ENCODE assay signal across 13 cellular contexts in the genomic region with DNA sequence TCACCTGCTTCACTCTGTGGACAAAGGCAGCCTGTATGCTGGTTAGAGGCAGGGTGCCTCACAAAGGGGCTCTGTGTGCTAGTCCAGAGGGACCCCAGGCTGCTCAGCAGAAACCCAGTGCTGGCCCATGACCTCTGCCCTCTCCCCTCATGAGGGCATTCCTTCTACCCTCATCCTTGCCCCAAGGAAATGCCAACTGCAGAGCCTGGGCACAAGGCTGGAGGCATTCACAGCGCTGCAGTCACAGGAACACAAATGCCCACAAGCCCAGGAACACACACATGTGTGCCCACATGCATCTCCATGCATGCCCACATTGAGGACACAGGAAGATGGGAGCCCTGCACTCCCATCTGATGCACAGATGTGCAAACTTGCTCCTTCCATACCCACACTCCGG. TPM values are rescaled to one million over a fixed set of nuclear protein-coding genes. Genes with fewer than 3 reads are reported as not detected.
DNase-seq lines count a peak whose midpoint lies in the region; ATAC-seq and TF ChIP-seq lines count a peak whose summit lies in the region.
"Had no signal": no experiment of that assay in that cellular context is flagged by ENCODE, and none has a peak within 500 bp of the region (broad histone marks: within the 10 kb centered on the region; RNA-seq: fewer than 3 reads in every experiment).

No MANE protein-coding gene starts in this region.

- H3K36me3 ChIP-seq in ectodermal cell (ENCODE audit: control insufficient read depth, insufficient read depth, low read length), result no peaks in the 10 kb centered on the region
- peaks cover 0 to 9% of the 10 kb centered on the region in 2 donors for H3K36me3 ChIP-seq in prostate gland

- no peak for TF ChIP-seq CTCF in CD4-positive, alpha-beta T cell (IDR thresholded peaks at IDR 0.05)
- TF ChIP-seq CTCF in prostate gland (IDR thresholded peaks at IDR 0.05), result no peak

- POLR2A ChIA-PET in CD4-positive, alpha-beta T cell (lab: Charles Lee), result interaction anchor here (1.5 kb wide), 1 partner anchor 10 kb away, joined by 5 read pairs; no protein-coding TSS in a partner anchor

- peak overlapping the region; percentile 77 for H3K27ac Mint-ChIP-seq in CD4-positive, alpha-beta T cell
- H3K27ac Mint-ChIP-seq: dendritic cell treated with granulocyte-macrophage colony-stimulating factor and Interleukin-4, amounts not matched to agents 40 ng/mL and 50 ng/mL, for 4 days had no signal

- peaks cover 44% of the 10 kb centered on the region for H3K36me3 Mint-ChIP-seq in CD4-positive, alpha-beta T cell (ENCODE audit: low read depth)

- TF ChIP-seq POLR2A in prostate gland (IDR thresholded peaks at IDR 0.05), result no peak

- intact Hi-C loops in CD4-positive, alpha-beta T cell (cut with DNase I, micrococcal nuclease), result loop anchor here in 1 of 2 experiments (10.0 kb wide), 1 partner anchor 278 kb away; a partner anchor contains a TSS
- intact Hi-C loops in prostate gland (cut with DNase I), result no loop called here

- H3K27ac ChIP-seq in CD4-positive, alpha-beta T cell (ENCODE audit: low read depth, low read length), result peak overlapping the region; percentile 69
- H3K27ac ChIP-seq in ectodermal cell (ENCODE audit: insufficient read depth, low read depth, low read length, poor library complexity, severe bottlenecking) (peak overlapping the region; percentile 3), prostate gland (peak overlapping the region; percentile 85 to 89)

- peaks cover 63% of the 10 kb centered on the region for H3K4me1 Mint-ChIP-seq in CD4-positive, alpha-beta T cell (ENCODE audit: low read depth)

- no peaks in the 10 kb centered on the region for H3K27me3 ChIP-seq in CD4-positive, alpha-beta T cell (ENCODE audit: control insufficient read depth, insufficient read depth, low read length)
- H3K27me3 ChIP-seq in ectodermal cell (ENCODE audit: control insufficient read depth, insufficient read depth, low read length, poor library complexity, severe bottlenecking) (peaks cover 33% of the 10 kb centered on the region), prostate gland (replicated peaks; ENCODE audit: insufficient read depth) (no peaks in the 10 kb centered on the region)

- H3K27me3 Mint-ChIP-seq in CD4-positive, alpha-beta T cell, result peaks cover 4% of the 10 kb centered on the region
- H3K27me3 Mint-ChIP-seq: activated T-helper 17 cell treated with anti-CD3 and anti-CD28 coated beads, Interleukin-2, amount 50 U/mL, for 72 hours had no signal

- no peaks in the 10 kb centered on the region for H3K9me3 Mint-ChIP-seq in CD4-positive, alpha-beta T cell
- H3K9me3 Mint-ChIP-seq: activated T-helper 17 cell treated with anti-CD3 and anti-CD28 coated beads, Interleukin-2, amount 50 U/mL, for 72 hours; dendritic cell treated with granulocyte-macrophage colony-stimulating factor and Interleukin-4, amounts not matched to agents 40 ng/mL and 50 ng/mL, for 4 days had no signal

- peaks cover 16% of the 10 kb centered on the region for H3K4me1 ChIP-seq in ectodermal cell (ENCODE audit: control insufficient read depth, insufficient read depth, low read length)
- H3K4me1 ChIP-seq in prostate gland (replicated peaks), result peaks cover 21% of the 10 kb centered on the region

- ATAC-seq in CD4-positive, alpha-beta T cell (ENCODE audit: poor library complexity), result no peak
- ATAC-seq in HG03045 (IDR thresholded peaks at IDR 0.05; ENCODE audit: unreplicated experiment) (no peak), GM18873 (IDR thresholded peaks at IDR 0.05; ENCODE audit: low FRiP score, unreplicated experiment) (no peak)
- ATAC-seq: activated T-helper 17 cell treated with anti-CD3 and anti-CD28 coated beads, Interleukin-2, amount 50 U/mL, for 72 hours; PC-3 had no signal

- H3K4me3 ChIP-seq in Jurkat, Clone E6-1 (ENCODE audit: low read length), result peak overlapping the region; percentile 17
- no peak overlapping the region for H3K4me3 ChIP-seq in ectodermal cell (ENCODE audit: insufficient read depth, low read depth, low read length)
- no peak overlapping the region for H3K4me3 ChIP-seq in prostate gland

- H3K4me3 Mint-ChIP-seq in CD4-positive, alpha-beta T cell, result peak overlapping the region; percentile 58
- H3K4me3 Mint-ChIP-seq: activated T-helper 17 cell treated with anti-CD3 and anti-CD28 coated beads, Interleukin-2, amount 50 U/mL, for 72 hours; dendritic cell treated with granulocyte-macrophage colony-stimulating factor and Interleukin-4, amounts not matched to agents 40 ng/mL and 50 ng/mL, for 4 days had no signal

- no peak for DNase-seq in CD4-positive, alpha-beta T cell
- no peak for DNase-seq in Jurkat, Clone E6-1 (ENCODE audit: low read depth, low spot score)
- no peak for DNase-seq in prostate gland (ENCODE audit: low spot score)
- no peak for DNase-seq in activated CD4-positive, alpha-beta T cell treated with anti-CD3 and anti-CD28 coated beads for 48 hours
- no peak for DNase-seq in stimulated activated CD4-positive, alpha-beta T cell treated with anti-CD3 and anti-CD28 coated beads, Interleukin-4, amount 100 ng/mL, for 24 hours
- DNase-seq: NCI-H2081, PC-3 had no signal

- no peaks in the 10 kb centered on the region for H3K9me3 ChIP-seq in CD4-positive, alpha-beta T cell (ENCODE audit: control insufficient read depth, low read length)
- H3K9me3 ChIP-seq in ectodermal cell (ENCODE audit: control insufficient read depth, low read length) (no peaks in the 10 kb centered on the region), prostate gland (no peaks in the 10 kb centered on the region)

- CTCF ChIA-PET in CD4-positive, alpha-beta T cell (lab: Charles Lee), result interaction anchor here (6.2 kb wide), 1 partner anchor 34 kb away, joined by 103 read pairs; no protein-coding TSS in a partner anchor

- 91 to 94% methylated on average over 2 of the region's 2 CpGs for WGBS in ectodermal cell, 2 experiments
- 72% methylated on average over 2 of the region's 2 CpGs for WGBS in prostate gland

RNA-seq across cellular contexts. Expression of a gene that starts 3.8 kb away (rescaled TPM):
- total RNA-seq in CD4-positive, alpha-beta T cell, result under 1 TPM; 0.85 to 0.87 TPM
- polyA plus RNA-seq in Jurkat, Clone E6-1 (2012; ENCODE audit: insufficient read depth, insufficient read length), result 3.4 TPM
- polyA plus RNA-seq in ectodermal cell (2013, experiment 1 of 4), result 2.4 TPM
- polyA plus RNA-seq in ectodermal cell (2013, experiment 2 of 4), result 1.9 TPM
- 2.1 TPM for polyA plus RNA-seq in ectodermal cell (2013, experiment 3 of 4)
- polyA plus RNA-seq in ectodermal cell (2013, experiment 4 of 4), result 1.9 TPM
- 1 to 10 TPM; 4.0 to 8.1 TPM for total RNA-seq in prostate gland

RNA-seq across cellular contexts. Expression of a gene that starts 6.9 kb away (rescaled TPM):
- total RNA-seq in CD4-positive, alpha-beta T cell, result 100 to 1,000 TPM; 208 to 213 TPM
- 3.9 TPM for polyA plus RNA-seq in Jurkat, Clone E6-1 (2012; ENCODE audit: insufficient read depth, insufficient read length)
- polyA plus RNA-seq in ectodermal cell (2013, experiment 1 of 4), result 4.9 TPM
- 2.9 TPM for polyA plus RNA-seq in ectodermal cell (2013, experiment 2 of 4)
- 2.7 TPM for polyA plus RNA-seq in ectodermal cell (2013, experiment 3 of 4)
- 2.7 TPM for polyA plus RNA-seq in ectodermal cell (2013, experiment 4 of 4)
- 10 to 100 TPM; 50.5 to 96.9 TPM for total RNA-seq in prostate gland

RNA-seq across cellular contexts. Expression of a gene that starts 7.2 kb away (rescaled TPM):
- total RNA-seq in CD4-positive, alpha-beta T cell, result under 1 TPM in 1 of 2 experiments, not detected in 1; 0.17 TPM
- not detected for polyA plus RNA-seq in Jurkat, Clone E6-1 (2012; ENCODE audit: insufficient read depth, insufficient read length)
- polyA plus RNA-seq in ectodermal cell (2013, experiment 1 of 4), result not detected
- 0.39 TPM for polyA plus RNA-seq in ectodermal cell (2013, experiment 2 of 4)
- polyA plus RNA-seq in ectodermal cell (2013, experiment 3 of 4), result not detected
- polyA plus RNA-seq in ectodermal cell (2013, experiment 4 of 4), result 0.12 TPM
- total RNA-seq in prostate gland, result not detected
- total RNA-seq: PC-3, urinary bladder had no signal

RNA-seq across cellular contexts. Expression of a gene that starts 20.5 kb away (rescaled TPM):
- 10 to 100 TPM; 33.3 to 36.0 TPM for total RNA-seq in CD4-positive, alpha-beta T cell
- 39.8 TPM for polyA plus RNA-seq in Jurkat, Clone E6-1 (2012; ENCODE audit: insufficient read depth, insufficient read length)
- polyA plus RNA-seq in ectodermal cell (2013, experiment 1 of 4), result 48.7 TPM
- polyA plus RNA-seq in ectodermal cell (2013, experiment 2 of 4), result 50.3 TPM
- 29.7 TPM for polyA plus RNA-seq in ectodermal cell (2013, experiment 3 of 4)
- 37.1 TPM for polyA plus RNA-seq in ectodermal cell (2013, experiment 4 of 4)
- 100 to 1,000 TPM in 1 of 2 donors, 10 to 100 TPM in 1; 46.5 to 119 TPM for total RNA-seq in prostate gland

RNA-seq across cellular contexts. Expression of a gene that starts 49.5 kb away (rescaled TPM):
- total RNA-seq in CD4-positive, alpha-beta T cell, result 1 to 10 TPM; 2.4 TPM
- polyA plus RNA-seq in Jurkat, Clone E6-1 (2012; ENCODE audit: insufficient read depth, insufficient read length), result 38.4 TPM
- 30.4 TPM for polyA plus RNA-seq in ectodermal cell (2013, experiment 1 of 4)
- polyA plus RNA-seq in ectodermal cell (2013, experiment 2 of 4), result 28.8 TPM
- 25.4 TPM for polyA plus RNA-seq in ectodermal cell (2013, experiment 3 of 4)
- polyA plus RNA-seq in ectodermal cell (2013, experiment 4 of 4), result 26.5 TPM
- total RNA-seq in prostate gland, result 1 to 10 TPM; 2.8 to 7.7 TPM

Comparison
In these comparisons a context has a peak if more than half of its experiments do, and no peak if none do; other contexts are left out.
1. H3K27ac ChIP-seq: peak in every context shown above with its lines; median percentile 87 in prostate gland; 69 in CD4-positive, alpha-beta T cell; 3 in ectodermal cell.